1 cellular context compared by ENCODE assay signal in genomic region chr9:36126016-36126786, GRCh38.
TF ChIP-seq lines count a peak whose summit lies in the region.

No MANE protein-coding gene starts in this region.

TF ChIP-seq in SK-N-SH, 30 proteins besides CTCF, POLR2A, EP300 and RAD21 (continued from another document):
- TF ChIP-seq, protein P1, sequence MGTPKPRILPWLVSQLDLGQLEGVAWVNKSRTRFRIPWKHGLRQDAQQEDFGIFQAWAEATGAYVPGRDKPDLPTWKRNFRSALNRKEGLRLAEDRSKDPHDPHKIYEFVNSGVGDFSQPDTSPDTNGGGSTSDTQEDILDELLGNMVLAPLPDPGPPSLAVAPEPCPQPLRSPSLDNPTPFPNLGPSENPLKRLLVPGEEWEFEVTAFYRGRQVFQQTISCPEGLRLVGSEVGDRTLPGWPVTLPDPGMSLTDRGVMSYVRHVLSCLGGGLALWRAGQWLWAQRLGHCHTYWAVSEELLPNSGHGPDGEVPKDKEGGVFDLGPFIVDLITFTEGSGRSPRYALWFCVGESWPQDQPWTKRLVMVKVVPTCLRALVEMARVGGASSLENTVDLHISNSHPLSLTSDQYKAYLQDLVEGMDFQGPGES (IDR thresholded peaks at IDR 0.05; ENCODE audit: low read depth, low read length) = no peak
- TF ChIP-seq NRF1 (IDR thresholded peaks at IDR 0.05; ENCODE audit: low read depth, low read length) = no peak
- TF ChIP-seq TAF1 (IDR thresholded peaks at IDR 0.05; ENCODE audit: borderline replicate concordance, low read depth, low read length) = no peak
